Comparison of ENCODE assay signal across 23 cellular contexts in the genomic region with DNA sequence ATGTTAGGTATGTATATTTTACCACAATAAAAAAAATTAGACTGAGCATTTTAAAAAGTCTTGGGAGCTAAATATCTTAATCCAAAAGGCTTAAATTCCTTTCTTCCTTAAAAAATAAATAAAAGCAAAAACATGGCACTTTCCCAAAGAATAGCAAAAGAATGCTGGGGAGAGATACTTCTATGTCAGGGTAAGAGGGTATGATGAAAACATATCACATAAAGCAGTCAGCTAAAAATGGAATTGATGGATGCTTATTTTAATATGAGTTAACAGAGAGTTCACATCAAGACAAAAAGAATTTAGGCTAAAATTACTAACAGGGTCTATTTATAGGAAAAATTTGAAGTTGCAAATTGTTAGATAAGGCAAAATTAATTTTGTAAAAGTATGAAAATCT.
DNase-seq lines count a peak whose midpoint lies in the region; ATAC-seq and TF ChIP-seq lines count a peak whose summit lies in the region.
"Had no signal": no experiment of that assay in that cellular context is flagged by ENCODE, and none has a peak within 500 bp of the region (broad histone marks: within the 10 kb centered on the region; RNA-seq: fewer than 3 reads in every experiment).

No MANE protein-coding gene starts in this region.

- ATAC-seq in SK-N-SH treated with all-trans-retinoic acid at 6 μM for 48 hours: peak; percentile 26
- ATAC-seq: GM12878, Panc1 had no signal

- no peak for TF ChIP-seq CTCF in tibial artery (IDR thresholded peaks at IDR 0.05)

- H3K27me3 ChIP-seq in tibial artery: no peaks in the 10 kb centered on the region

- no peaks in the 10 kb centered on the region for H3K4me1 Mint-ChIP-seq in activated T-helper 1 cell treated with anti-CD3 and anti-CD28 coated beads, Interleukin-12 subunit alpha, Interleukin-12 subunit beta, Interleukin-2, Interleukin-4 antibody, amounts not matched to agents 30 ng/mL and 10 ng/mL and 1 ng/mL, durations not matched to agents 14 hours and 24 hours and 36 hours (ENCODE audit: low read depth)
- H3K4me1 Mint-ChIP-seq: CD14-positive monocyte had no signal

- H3K4me3 Mint-ChIP-seq in activated T-helper 1 cell treated with anti-CD3 and anti-CD28 coated beads, Interleukin-12 subunit alpha, Interleukin-12 subunit beta, Interleukin-2, Interleukin-4 antibody, amounts not matched to agents 30 ng/mL and 10 ng/mL and 1 ng/mL, durations not matched to agents 14 hours and 24 hours and 36 hours: no peak overlapping the region
- H3K4me3 Mint-ChIP-seq: CD14-positive monocyte had no signal

- intact Hi-C loops in tibial artery (cut with DNase I; ENCODE audit: low total_unique reads): loop anchor here (10.0 kb wide), 1 partner anchor 222 kb away; the partner anchor contains the start of gene CCDC14
- intact Hi-C loops in activated T-helper 1 cell treated with anti-CD3 and anti-CD28 coated beads, Interleukin-12 subunit alpha, Interleukin-12 subunit beta, Interleukin-2, Interleukin-4 antibody, amounts not matched to agents 30 ng/mL and 10 ng/mL and 1 ng/mL, durations not matched to agents 14 hours and 24 hours and 36 hours (cut with micrococcal nuclease): no loop called here

- H3K4me1 ChIP-seq in tibial artery: peaks cover 0 to 22% (median 2%) of the 10 kb centered on the region in 4 donors

- H3K27ac ChIP-seq in tibial artery: no peak overlapping the region
- H3K27ac ChIP-seq: GM23248, HL-60 had no signal

- no peaks in the 10 kb centered on the region for H3K9me3 ChIP-seq in tibial artery
- H3K9me3 ChIP-seq: HAP-1 had no signal

- H3K27me3 Mint-ChIP-seq in activated T-helper 1 cell treated with anti-CD3 and anti-CD28 coated beads, Interleukin-12 subunit alpha, Interleukin-12 subunit beta, Interleukin-2, Interleukin-4 antibody, amounts not matched to agents 30 ng/mL and 10 ng/mL and 1 ng/mL, durations not matched to agents 14 hours and 24 hours and 36 hours (ENCODE audit: insufficient read depth): peaks cover 12% of the 10 kb centered on the region

- H3K4me3 ChIP-seq in tibial artery: no peak overlapping the region
- H3K4me3 ChIP-seq: GM12878, GM23248, HAP-1 had no signal

- DNase-seq in GM03348 (ENCODE audit: low spot score) (peak; percentile 57), fibroblast of peridontal ligament (ENCODE audit: extremely low read depth) (peak; percentile 74), HPDE6-E6E7 (ENCODE audit: extremely low spot score) (no peak), NCI-H146 treated with DMSO at 0.1 percent for 48 hours (lab: John Stamatoyannopoulos, UW; ENCODE audit: unreplicated experiment) (no peak), tibial artery (no peak)
- DNase-seq in activated T-helper 1 cell treated with anti-CD3 and anti-CD28 coated beads, Interleukin-12 subunit alpha, Interleukin-12 subunit beta, Interleukin-2, Interleukin-4 antibody, amounts not matched to agents 30 ng/mL and 10 ng/mL and 1 ng/mL, durations not matched to agents 14 hours and 24 hours and 36 hours (ENCODE audit: low spot score): no peak
- DNase-seq: AML-193, COR-L47, DMS 273 treated with DMSO at 0.1 percent for 48 hours, DND-41, GDM1, GM23248, MM.1S, NCI-H1092 treated with DMSO at 0.1 percent for 48 hours, NCI-H146, NCI-H2081 treated with DMSO at 0.1 percent for 48 hours, NCI-H446 treated with DMSO at 0.1 percent for 48 hours had no signal

- H3K36me3 ChIP-seq in tibial artery: peaks cover 0 to 15% (median 0%) of the 10 kb centered on the region in 3 donors
- H3K36me3 ChIP-seq: HAP-1 had no signal

- no peak overlapping the region for H3K27ac Mint-ChIP-seq in activated T-helper 1 cell treated with anti-CD3 and anti-CD28 coated beads, Interleukin-12 subunit alpha, Interleukin-12 subunit beta, Interleukin-2, Interleukin-4 antibody, amounts not matched to agents 30 ng/mL and 10 ng/mL and 1 ng/mL, durations not matched to agents 14 hours and 24 hours and 36 hours
- H3K27ac Mint-ChIP-seq: CD14-positive monocyte had no signal

- H3K9me3 Mint-ChIP-seq in activated T-helper 1 cell treated with anti-CD3 and anti-CD28 coated beads, Interleukin-12 subunit alpha, Interleukin-12 subunit beta, Interleukin-2, Interleukin-4 antibody, amounts not matched to agents 30 ng/mL and 10 ng/mL and 1 ng/mL, durations not matched to agents 14 hours and 24 hours and 36 hours: no peaks in the 10 kb centered on the region

- H3K36me3 Mint-ChIP-seq in activated T-helper 1 cell treated with anti-CD3 and anti-CD28 coated beads, Interleukin-12 subunit alpha, Interleukin-12 subunit beta, Interleukin-2, Interleukin-4 antibody, amounts not matched to agents 30 ng/mL and 10 ng/mL and 1 ng/mL, durations not matched to agents 14 hours and 24 hours and 36 hours (ENCODE audit: low read depth): no peaks in the 10 kb centered on the region
- H3K36me3 Mint-ChIP-seq: CD14-positive monocyte had no signal

TF ChIP-seq in SK-N-SH treated with all-trans-retinoic acid at 6 μM for 48 hours, 23 proteins besides CTCF, POLR2A, EP300 and RAD21:
- 0 out of 2 replicates have a peak, but pooled peaks have one; percentile 5 for TF ChIP-seq CSDC2 (CRISPR knock-in tag; IDR thresholded peaks at IDR 0.05)
- peak; percentile 92 for TF ChIP-seq ISL1 (CRISPR knock-in tag; IDR thresholded peaks at IDR 0.05)
- no peak for TF ChIP-seq ZFP30 (CRISPR knock-in tag; IDR thresholded peaks at IDR 0.05)

Comparison
In these comparisons a context has a peak if more than half of its experiments do, and no peak if none do; other contexts are left out.
1. DNase-seq: peak in GM03348 (single experiment) and fibroblast of peridontal ligament (single experiment); none in HPDE6-E6E7 (single experiment), NCI-H146 treated with DMSO at 0.1 percent for 48 hours (single experiment), tibial artery (0 of 2) and activated T-helper 1 cell treated with anti-CD3 and anti-CD28 coated beads, Interleukin-12 subunit alpha, Interleukin-12 subunit beta, Interleukin-2, Interleukin-4 antibody, amounts not matched to agents 30 ng/mL and 10 ng/mL and 1 ng/mL, durations not matched to agents 14 hours and 24 hours and 36 hours (single experiment).